9 cellular contexts compared by ENCODE assay signal in genomic region chr11:126281666-126282175, GRCh38. TPM values are rescaled to one million over a fixed set of nuclear protein-coding genes. Genes with fewer than 3 reads are reported as not detected.
DNase-seq lines count a peak whose midpoint lies in the region; ATAC-seq and TF ChIP-seq lines count a peak whose summit lies in the region.
"Had no signal": no experiment of that assay in that cellular context is flagged by ENCODE, and none has a peak within 500 bp of the region (broad histone marks: within the 10 kb centered on the region; RNA-seq: fewer than 3 reads in every experiment).

No MANE protein-coding gene starts in this region.

- H4K5ac ChIP-seq in IMR-90 (ENCODE audit: low read depth, low read length): no peak overlapping the region; the same call in 1 of the 2 replicates

- H4K8ac ChIP-seq in IMR-90 (ENCODE audit: low read depth in 2 of 2, low read length in 2 of 2): peak overlapping the region; percentile 74 to 91; a peak in 2 of 4 replicates

- no peak overlapping the region for H2BK120ac ChIP-seq in IMR-90 (ENCODE audit: low read depth, low read length)

- no peak overlapping the region for H3K9ac ChIP-seq in IMR-90 (ENCODE audit: low read depth, low read length)

- H3K79me1 ChIP-seq in IMR-90 (ENCODE audit: low read depth in 1 of 2, low read length in 2 of 2): peaks cover 4 to 27% of the 10 kb centered on the region in 2 experiments; a peak in 3 of 4 replicates

- H3K36me3 ChIP-seq in A673 (ENCODE audit: insufficient read depth, low read length, poor library complexity, severe bottlenecking) (peaks cover 6% of the 10 kb centered on the region), IMR-90 (ENCODE audit: control insufficient read depth, insufficient read depth, low read length) (peaks cover 10% of the 10 kb centered on the region)

- peaks cover 5% of the 10 kb centered on the region for H3K27me3 Mint-ChIP-seq in nephron progenitor cell (ENCODE audit: low read depth, poor library complexity)

- peaks cover 8% of the 10 kb centered on the region for H3K4me1 ChIP-seq in A673 (ENCODE audit: insufficient read depth, low read length, poor library complexity, severe bottlenecking)
- peaks cover 3% of the 10 kb centered on the region; the same call in 1 of the 2 replicates for H3K4me1 ChIP-seq in IMR-90 (ENCODE audit: control insufficient read depth, insufficient read depth, low read length)

- ATAC-seq in IMR-90 (ENCODE audit: low read depth): no peak
- no peak for ATAC-seq in GM18868 (IDR thresholded peaks at IDR 0.05; ENCODE audit: unreplicated experiment)
- no peak for ATAC-seq in HG03097 (IDR thresholded peaks at IDR 0.05; ENCODE audit: low FRiP score, unreplicated experiment)

- H3K14ac ChIP-seq in IMR-90 (replicated peaks; ENCODE audit: low read depth, low read length): no peak overlapping the region

- CTCF ChIA-PET in A673 (lab: Charles Lee) (no interaction called here), IMR-90 (lab: Yijun Ruan, JAX) (no interaction called here)

- TF ChIP-seq CTCF in A673 (conservative IDR thresholded peaks at IDR 0.05; ENCODE audit: low read depth, low read length): no peak
- TF ChIP-seq CTCF in IMR-90 (conservative IDR thresholded peaks at IDR 0.05; ENCODE audit: low read depth, low read length): no peak
- no peak for TF ChIP-seq CTCF in coronary artery (IDR thresholded peaks at IDR 0.05)
- no peak for TF ChIP-seq CTCF in nephron progenitor cell (IDR thresholded peaks at IDR 0.05)

- 100% methylated on average over 3 of the region's 10 CpGs; no CpG with 5 or more reads in 1 of the 2 experiments for WGBS in IMR-90 (ENCODE audit: extremely low coverage in 2 of 2, insufficient read length in 1 of 2), 2 experiments

- H3K56ac ChIP-seq in IMR-90 (ENCODE audit: extremely low read depth, insufficient read depth, low read length): no peak overlapping the region

- H3K23ac ChIP-seq in IMR-90 (ENCODE audit: low read depth, low read length): no peak overlapping the region; the same call in 1 of the 2 replicates

- dilution Hi-C loops in IMR-90 (cut with HindIII; ENCODE audit: low sequenced_read_pairs, unreplicated experiment): no loop called here

- H3K4me2 ChIP-seq in IMR-90 (ENCODE audit: low read depth, low read length): no peak overlapping the region

- no peak overlapping the region for H3K4me3 ChIP-seq in A673 (ENCODE audit: low read depth, low read length, poor library complexity, severe bottlenecking)
- H3K4me3 ChIP-seq in IMR-90 (ENCODE audit: insufficient read depth, low read depth, low read length): no peak overlapping the region
- H3K4me3 ChIP-seq in coronary artery: peak overlapping the region; percentile 81

- H3K9me3 ChIP-seq in A673 (ENCODE audit: low read depth, low read length, poor library complexity, severe bottlenecking): no peaks in the 10 kb centered on the region
- H3K9me3 ChIP-seq in IMR-90 (ENCODE audit: control insufficient read depth, insufficient read depth, low read length): no peaks in the 10 kb centered on the region

- intact Hi-C loops in A673 (cut with micrococcal nuclease; ENCODE audit: unreplicated experiment): no loop called here
- intact Hi-C loops in IMR-90 (cut with micrococcal nuclease): no loop called here

- no peak overlapping the region for H2BK15ac ChIP-seq in IMR-90 (ENCODE audit: low read depth, low read length)

- in situ Hi-C loops in IMR-90 (cut with MboI; ENCODE audit: low sequenced_read_pairs): no loop called here

- H3K27me3 ChIP-seq in A673 (replicated peaks; ENCODE audit: insufficient read depth, low read depth, low read length, poor library complexity) (no peaks in the 10 kb centered on the region), IMR-90 (ENCODE audit: control insufficient read depth, insufficient read depth, low read length) (no peaks in the 10 kb centered on the region)

- POLR2A ChIA-PET in A673 (lab: Charles Lee; ENCODE audit: low non-redundant PET): no interaction called here
- POLR2A ChIA-PET in IMR-90 (lab: Charles Lee; ENCODE audit: unreplicated experiment): no interaction called here

- H3K9me3 Mint-ChIP-seq in nephron progenitor cell: no peaks in the 10 kb centered on the region

- no peak overlapping the region; the same call in 1 of the 2 replicates for H3K4ac ChIP-seq in IMR-90 (ENCODE audit: low read depth, low read length)

- no peak overlapping the region for H4K91ac ChIP-seq in IMR-90 (ENCODE audit: insufficient read depth, low read depth, low read length)

- H3K4me3 Mint-ChIP-seq in nephron progenitor cell: peak overlapping the region; percentile 90

- BruUV-seq in A673 (replicated peaks; lab: Mats Ljungman, UMichigan): TSS peak; percentile 30
- no TSS peak for BruUV-seq in IMR-90 (replicated peaks; lab: Mats Ljungman, UMichigan)

- no peak for TF ChIP-seq POLR2A in IMR-90 (IDR thresholded peaks at IDR 0.05; ENCODE audit: low read depth, low read length)

- H2AFZ ChIP-seq in IMR-90 (replicated peaks; ENCODE audit: low read length, poor library complexity): peak overlapping the region; percentile 97

- TF ChIP-seq RAD21 in IMR-90 (IDR thresholded peaks at IDR 0.05; ENCODE audit: low read length): no peak

- no peak overlapping the region for H2AK9ac ChIP-seq in IMR-90 (replicated peaks; ENCODE audit: low read depth, low read length, poor library complexity)

- H3K36me3 Mint-ChIP-seq in nephron progenitor cell (ENCODE audit: low read depth): peaks cover 12% of the 10 kb centered on the region

- peaks cover 39% of the 10 kb centered on the region for H3K4me1 Mint-ChIP-seq in nephron progenitor cell

- no peak overlapping the region for H2AK5ac ChIP-seq in IMR-90 (ENCODE audit: low read depth, low read length)

- H3K27ac ChIP-seq in A673 (ENCODE audit: low read depth, low read length, poor library complexity, severe bottlenecking): no peak overlapping the region
- no peak overlapping the region for H3K27ac ChIP-seq in IMR-90 (ENCODE audit: insufficient read depth, low read length)
- H3K27ac ChIP-seq in coronary artery: peak overlapping the region in 1 of 2 donors; percentile 93

- H2BK20ac ChIP-seq in IMR-90 (ENCODE audit: low read depth, low read length): no peak overlapping the region

- no peak for DNase-seq in A673 (ENCODE audit: low spot score)
- no peak for DNase-seq in IMR-90
- no peak for DNase-seq in coronary artery (ENCODE audit: low spot score)
- DNase-seq in nephron progenitor cell: no peak
- DNase-seq in NCI-H2081 (lab: John Stamatoyannopoulos, UW): no peak
- DNase-seq in EL: no peak
- DNase-seq: NK-92 treated with Interleukin-12 subunit alpha and Interleukin-12 subunit beta, amount 100 ng/mL, for 24 hours had no signal

- peaks cover 5% of the 10 kb centered on the region; the same call in 1 of the 2 replicates for H3K9me1 ChIP-seq in IMR-90 (ENCODE audit: insufficient read depth, low read length)

- H3K18ac ChIP-seq in IMR-90 (ENCODE audit: low read depth, low read length): no peak overlapping the region

- H2BK5ac ChIP-seq in IMR-90 (ENCODE audit: low read depth, low read length, poor library complexity, severe bottlenecking): no peak overlapping the region

- H3K27ac Mint-ChIP-seq in nephron progenitor cell: no peak overlapping the region

- no peaks in the 10 kb centered on the region for H4K20me1 ChIP-seq in IMR-90 (ENCODE audit: insufficient read depth, low read length)

TF ChIP-seq in IMR-90, 13 proteins besides CTCF, POLR2A, EP300 and RAD21 (continues in another document):
- TF ChIP-seq BHLHE40 (IDR thresholded peaks at IDR 0.05; ENCODE audit: low read depth, low read length) (no peak), NFE2L2 (IDR thresholded peaks at IDR 0.05; ENCODE audit: low read depth, low read length) (no peak), USF2 (IDR thresholded peaks at IDR 0.05; ENCODE audit: low read depth, low read length) (no peak), CEBPB (IDR thresholded peaks at IDR 0.05; ENCODE audit: low read depth, low read length) (no peak), MAZ (IDR thresholded peaks at IDR 0.05; ENCODE audit: borderline replicate concordance, low read depth, low read length) (no peak), RCOR1 (IDR thresholded peaks at IDR 0.05; ENCODE audit: insufficient replicate concordance, low read length) (no peak), MXI1 (IDR thresholded peaks at IDR 0.05; ENCODE audit: borderline replicate concordance, low read depth, low read length) (no peak)

RNA-seq across cellular contexts. Expression of gene TIRAP, which starts 1.2 kb away (rescaled TPM):
- total RNA-seq in A673 (2021) (11.3 and 14.5 TPM in 2 replicates), IMR-90 (2012; rRNA removed) (3.0 and 3.6 TPM in 2 replicates)
- 6.4 and 7.4 TPM in 2 replicates for polyA plus RNA-seq in IMR-90 (2012; rRNA removed)
- polyA plus RNA-seq in IMR-90 (2012; cell fraction: cytosol; rRNA removed): 4.4 and 5.8 TPM in 2 replicates
- 5.1 and 8.0 TPM in 2 replicates for polyA plus RNA-seq in IMR-90 (2012; cell fraction: nucleus; rRNA removed; ENCODE audit: low replicate concordance)

RNA-seq across cellular contexts. Expression of gene FOXRED1, which starts 12.8 kb away (rescaled TPM):
- total RNA-seq in A673 (2021) (72.6 and 76.1 TPM in 2 replicates), IMR-90 (2012; rRNA removed) (15.1 and 15.3 TPM in 2 replicates)
- 28.3 and 28.8 TPM in 2 replicates for polyA plus RNA-seq in IMR-90 (2012; rRNA removed)
- polyA plus RNA-seq in IMR-90 (2012; cell fraction: cytosol; rRNA removed): 15.9 and 25.4 TPM in 2 replicates
- polyA plus RNA-seq in IMR-90 (2012; cell fraction: nucleus; rRNA removed; ENCODE audit: low replicate concordance): 49.6 and 75.7 TPM in 2 replicates

RNA-seq across cellular contexts. Expression of gene SRPRA, which starts 13.0 kb away (rescaled TPM):
- total RNA-seq in A673 (2021): 123 and 136 TPM in 2 replicates
- total RNA-seq in IMR-90 (2012; rRNA removed): 105 and 108 TPM in 2 replicates
- polyA plus RNA-seq in IMR-90 (2012; rRNA removed): 126 and 131 TPM in 2 replicates
- 88.5 and 95.3 TPM in 2 replicates for polyA plus RNA-seq in IMR-90 (2012; cell fraction: cytosol; rRNA removed)
- 126 and 190 TPM in 2 replicates for polyA plus RNA-seq in IMR-90 (2012; cell fraction: nucleus; rRNA removed; ENCODE audit: low replicate concordance)

RNA-seq across cellular contexts. Expression of gene DCPS, which starts 22.1 kb away (rescaled TPM):
- total RNA-seq in A673 (2021) (31.2 and 38.4 TPM in 2 replicates), IMR-90 (2012; rRNA removed) (18.6 and 19.7 TPM in 2 replicates)
- polyA plus RNA-seq in IMR-90 (2012; rRNA removed): 34.8 and 35.0 TPM in 2 replicates
- polyA plus RNA-seq in IMR-90 (2012; cell fraction: cytosol; rRNA removed): 26.7 and 31.4 TPM in 2 replicates
- 12.2 and 12.5 TPM in 2 replicates for polyA plus RNA-seq in IMR-90 (2012; cell fraction: nucleus; rRNA removed; ENCODE audit: low replicate concordance)
